24 cellular contexts compared by ENCODE assay signal in genomic region chr2:218060950-218061660, GRCh38. TPM values are rescaled to one million over a fixed set of nuclear protein-coding genes. Genes with fewer than 3 reads are reported as not detected.
DNase-seq lines count a peak whose midpoint lies in the region; ATAC-seq, FAIRE-seq and TF ChIP-seq lines count a peak whose summit lies in the region.
"Had no signal": no experiment of that assay in that cellular context is flagged by ENCODE, and none has a peak within 500 bp of the region (broad histone marks: within the 10 kb centered on the region; RNA-seq: fewer than 3 reads in every experiment).

No MANE protein-coding gene starts in this region.

- peaks cover 75% of the 10 kb centered on the region for H3K36me3 Mint-ChIP-seq in dendritic cell treated with granulocyte-macrophage colony-stimulating factor and Interleukin-4, amounts not matched to agents 40 ng/mL and 50 ng/mL, for 4 days (ENCODE audit: low read depth)
- no peaks in the 10 kb centered on the region for H3K36me3 Mint-ChIP-seq in osteocyte (ENCODE audit: unreplicated experiment)
- H3K36me3 Mint-ChIP-seq: CD8-positive, alpha-beta T cell had no signal

- TF ChIP-seq RAD21 in HepG2 (CRISPR knock-in tag; IDR thresholded peaks at IDR 0.05): no peak

- H3K27ac ChIP-seq in HepG2 (ENCODE audit: extremely low read length, insufficient read depth, low read length) (no peak overlapping the region), right lobe of liver (no peak overlapping the region)
- H3K27ac ChIP-seq: 22Rv1; BLaER1 treated with 17β-estradiol and CSF1 and Interleukin-3, amounts not matched to agents 10 nM and 100 nM had no signal

- H3K79me2 ChIP-seq in HepG2 (ENCODE audit: insufficient read depth, low read length): no peaks in the 10 kb centered on the region

- FAIRE-seq in HepG2 (lab: Jason Lieb, UNC): no peak
- FAIRE-seq: A204.1, GM12878, GM18507 had no signal

- H3K27me3 ChIP-seq in HepG2 (ENCODE audit: control insufficient read depth in 1 of 2, insufficient read depth in 2 of 2, low read length in 2 of 2) (peaks cover 10 to 67% of the 10 kb centered on the region in 2 experiments; a peak in 3 of 5 replicates), right lobe of liver (no peaks in the 10 kb centered on the region)
- H3K27me3 ChIP-seq: BE2C; BLaER1 treated with 17β-estradiol and CSF1 and Interleukin-3, amounts not matched to agents 10 nM and 100 nM had no signal

- no peak for DNase-seq in HepG2 (ENCODE audit: low spot score)
- DNase-seq in right lobe of liver: no peak
- peak; percentile 49 for DNase-seq in osteocyte (ENCODE audit: extremely low spot score, unreplicated experiment)
- no peak for DNase-seq in NCI-H774 (lab: John Stamatoyannopoulos, UW)
- no peak for DNase-seq in DMS79 treated with DMSO at 0.1 percent for 48 hours (lab: John Stamatoyannopoulos, UW)
- DNase-seq: AML-193; BE2C; Caco-2; CD8-positive, alpha-beta T cell; DMS153; EL; GDM1; H9 had no signal

- intact Hi-C loops in HepG2 (cut with micrococcal nuclease; ENCODE audit: unreplicated experiment): no loop called here
- intact Hi-C loops in right lobe of liver (cut with DNase I): no loop called here
- intact Hi-C loops in dendritic cell treated with granulocyte-macrophage colony-stimulating factor and Interleukin-4, amounts not matched to agents 40 ng/mL and 50 ng/mL, for 4 days (cut with micrococcal nuclease): no loop called here

- no TSS peak for BruUV-seq in HepG2 (replicated peaks; lab: Mats Ljungman, UMichigan)

- ATAC-seq in HepG2 (no peak), right lobe of liver (no peak), HG03342 (IDR thresholded peaks at IDR 0.05; ENCODE audit: unreplicated experiment) (no peak)
- ATAC-seq: CD8-positive, alpha-beta T cell; GM12878; GM23338; HCT116 had no signal

- no peak overlapping the region for H3K4me2 ChIP-seq in HepG2 (ENCODE audit: low read depth, low read length)
- H3K4me2 ChIP-seq: BLaER1 treated with 17β-estradiol and CSF1 and Interleukin-3, amounts not matched to agents 10 nM and 100 nM; GM23338 had no signal

- TF ChIP-seq EP300 in HepG2 (IDR thresholded peaks at IDR 0.05; ENCODE audit: low read depth in 2 of 2, low read length in 2 of 2) (no peak), HepG2 (CRISPR knock-in tag; IDR thresholded peaks at IDR 0.05; ENCODE audit: borderline replicate concordance) (no peak)

- H3K9ac ChIP-seq in HepG2 (ENCODE audit: insufficient read depth, low read depth, low read length): no peak overlapping the region
- H3K9ac ChIP-seq: BLaER1 treated with 17β-estradiol and CSF1 and Interleukin-3, amounts not matched to agents 10 nM and 100 nM had no signal

- H3K36me3 ChIP-seq in HepG2 (replicated peaks in 1 of 2; ENCODE audit: control insufficient read depth in 1 of 2, insufficient read depth in 2 of 2, low read length in 2 of 2) (no peaks in the 10 kb centered on the region), right lobe of liver (no peaks in the 10 kb centered on the region)
- H3K36me3 ChIP-seq: BE2C; BLaER1 treated with 17β-estradiol and CSF1 and Interleukin-3, amounts not matched to agents 10 nM and 100 nM had no signal

- no peak for TF ChIP-seq POLR2A in HepG2 (IDR thresholded peaks at IDR 0.05; ENCODE audit: insufficient read depth in 1 of 2, low read depth in 2 of 2, low read length in 2 of 2)
- TF ChIP-seq POLR2A in right lobe of liver (IDR thresholded peaks at IDR 0.05): no peak

- no peaks in the 10 kb centered on the region for H3K9me3 Mint-ChIP-seq in dendritic cell treated with granulocyte-macrophage colony-stimulating factor and Interleukin-4, amounts not matched to agents 40 ng/mL and 50 ng/mL, for 4 days
- H3K9me3 Mint-ChIP-seq in osteocyte (ENCODE audit: unreplicated experiment): no peaks in the 10 kb centered on the region
- H3K9me3 Mint-ChIP-seq: CD8-positive, alpha-beta T cell; GM23338; H9 had no signal

- no peaks in the 10 kb centered on the region for H4K20me1 ChIP-seq in HepG2 (ENCODE audit: insufficient read depth, low read length)
- H4K20me1 ChIP-seq: BLaER1 treated with 17β-estradiol and CSF1 and Interleukin-3, amounts not matched to agents 10 nM and 100 nM had no signal

- H3K27ac Mint-ChIP-seq in dendritic cell treated with granulocyte-macrophage colony-stimulating factor and Interleukin-4, amounts not matched to agents 40 ng/mL and 50 ng/mL, for 4 days: peak overlapping the region; percentile 93
- H3K27ac Mint-ChIP-seq in osteocyte (ENCODE audit: unreplicated experiment): no peak overlapping the region
- H3K27ac Mint-ChIP-seq: CD8-positive, alpha-beta T cell; GM23338; H9 had no signal

- peak overlapping the region; percentile 52 for H3K4me3 Mint-ChIP-seq in dendritic cell treated with granulocyte-macrophage colony-stimulating factor and Interleukin-4, amounts not matched to agents 40 ng/mL and 50 ng/mL, for 4 days
- no peak overlapping the region for H3K4me3 Mint-ChIP-seq in osteocyte (ENCODE audit: unreplicated experiment)
- H3K4me3 Mint-ChIP-seq: CD8-positive, alpha-beta T cell; GM23338; H9 had no signal

- no peak for TF ChIP-seq CTCF in HepG2 (CRISPR knock-in tag; IDR thresholded peaks at IDR 0.05)
- TF ChIP-seq CTCF in right lobe of liver (IDR thresholded peaks at IDR 0.05): no peak
- no peak for TF ChIP-seq CTCF in osteocyte (IDR thresholded peaks at IDR 0.05)

- no peak overlapping the region for H2AFZ ChIP-seq in HepG2 (ENCODE audit: low read length)
- H2AFZ ChIP-seq: GM23338 had no signal

- peaks cover 74% of the 10 kb centered on the region for H3K4me1 Mint-ChIP-seq in dendritic cell treated with granulocyte-macrophage colony-stimulating factor and Interleukin-4, amounts not matched to agents 40 ng/mL and 50 ng/mL, for 4 days (ENCODE audit: low read depth)
- H3K4me1 Mint-ChIP-seq in osteocyte (ENCODE audit: unreplicated experiment): no peaks in the 10 kb centered on the region

- no peaks in the 10 kb centered on the region for H3K4me1 ChIP-seq in HepG2 (ENCODE audit: insufficient read depth, low read length)
- no peaks in the 10 kb centered on the region for H3K4me1 ChIP-seq in right lobe of liver
- H3K4me1 ChIP-seq: BE2C, Caco-2 had no signal

- 28% methylated on average over 7 of the region's 7 CpGs for WGBS in HepG2 (ENCODE audit: low lambda C conversion rate)
- WGBS in right lobe of liver (ENCODE audit: insufficient coverage, low coverage, low lambda C conversion rate, missing lambda C conversion rate): 83% methylated on average over 5 of the region's 7 CpGs

- H3K9me3 ChIP-seq in HepG2 (ENCODE audit: low read length) (no peaks in the 10 kb centered on the region), right lobe of liver (no peaks in the 10 kb centered on the region)
- H3K9me3 ChIP-seq: BE2C; BLaER1 treated with 17β-estradiol and CSF1 and Interleukin-3, amounts not matched to agents 10 nM and 100 nM; Caco-2 had no signal

- no peak overlapping the region for H3K4me3 ChIP-seq in HepG2 (replicated peaks in 1 of 3; ENCODE audit: insufficient read depth in 1 of 3, low read depth in 2 of 3, low read length in 3 of 3)
- no peak overlapping the region for H3K4me3 ChIP-seq in right lobe of liver
- H3K4me3 ChIP-seq: BLaER1 treated with 17β-estradiol and CSF1 and Interleukin-3, amounts not matched to agents 10 nM and 100 nM; GM12878; GM23338 had no signal

- in situ Hi-C loops in HepG2 (cut with HindIII; ENCODE audit: extremely low pct_ligation_motif_present, low pct_unique_long_range_greater_than_20kb): no loop called here

- CTCF ChIA-PET in HepG2 (lab: Yijun Ruan, JAX; ENCODE audit: low intra/inter-chr PET ratio, low total read pairs): no interaction called here

- H3K27me3 Mint-ChIP-seq in dendritic cell treated with granulocyte-macrophage colony-stimulating factor and Interleukin-4, amounts not matched to agents 40 ng/mL and 50 ng/mL, for 4 days: no peaks in the 10 kb centered on the region
- peaks cover 62% of the 10 kb centered on the region for H3K27me3 Mint-ChIP-seq in osteocyte (ENCODE audit: unreplicated experiment)

- POLR2A ChIA-PET in HepG2 (lab: Yijun Ruan, JAX): no interaction called here

RNA-seq across cellular contexts. Expression of gene RUFY4, which starts 7.9 kb away (rescaled TPM):
- total RNA-seq in HepG2 (2016; rRNA removed; fragmentation: Illumina TruSeq; extraction: Trizol): not detected in 2 replicates
- not detected in 2 replicates for total RNA-seq in HepG2 (2016; cell fraction: cytosol; rRNA removed; fragmentation: Illumina TruSeq; extraction: Trizol; ENCODE audit: low read depth)
- not detected in 2 replicates for total RNA-seq in HepG2 (2016; cell fraction: insoluble cytoplasmic fraction; rRNA removed; fragmentation: Illumina TruSeq; extraction: Trizol)
- not detected in 2 replicates for total RNA-seq in HepG2 (2016; cell fraction: membrane; rRNA removed; fragmentation: Illumina TruSeq; extraction: Trizol)
- not detected in 2 replicates for total RNA-seq in HepG2 (2016; cell fraction: nucleus; rRNA removed; fragmentation: Illumina TruSeq; extraction: Trizol)
- polyA plus RNA-seq in HepG2 (2011; rRNA removed): not detected in 2 replicates
- not detected in 2 replicates for polyA plus RNA-seq in HepG2 (2011; cell fraction: cytosol; rRNA removed)
- 0.05 and 0.19 TPM in 2 replicates for polyA plus RNA-seq in HepG2 (2011; cell fraction: nucleus; rRNA removed)
- not detected in 2 replicates for polyA plus RNA-seq in HepG2 (2012)
- not detected in 2 replicates for polyA plus RNA-seq in HepG2 (2016; cell fraction: cytosol; fragmentation: Illumina TruSeq; extraction: Trizol; ENCODE audit: low read depth)
- polyA plus RNA-seq in HepG2 (2016; cell fraction: insoluble cytoplasmic fraction; fragmentation: Illumina TruSeq; extraction: Trizol; ENCODE audit: low read depth): not detected in 2 replicates
- not detected in 2 replicates for polyA plus RNA-seq in HepG2 (2016; cell fraction: membrane; fragmentation: Illumina TruSeq; extraction: Trizol; ENCODE audit: low read depth)
- not detected in 2 replicates for polyA plus RNA-seq in HepG2 (2016; cell fraction: nucleus; fragmentation: Illumina TruSeq; extraction: Trizol; ENCODE audit: insufficient read depth, low read depth)
- 0.33 TPM in 1 of 2 replicates, not detected in the other for polyA minus RNA-seq in HepG2 (2011; rRNA and poly(A)+ RNA removed; ENCODE audit: low replicate concordance)
- polyA minus RNA-seq in HepG2 (2011; cell fraction: cytosol; rRNA and poly(A)+ RNA removed): not detected in 2 replicates
- not detected in 2 replicates for polyA minus RNA-seq in HepG2 (2011; cell fraction: nucleus; rRNA and poly(A)+ RNA removed)
- under 1 TPM in 3 of 6 experiments, not detected in 3; 0.11 to 0.55 (median 0.23) TPM for total RNA-seq in right lobe of liver
- total RNA-seq in osteocyte: not detected in 2 replicates
- total RNA-seq: Caco-2, GM23338, H4 had no signal
- polyA plus RNA-seq: AG04450 had no signal

RNA-seq across cellular contexts. Expression of gene TNS1, which starts 58.3 kb away (rescaled TPM):
- 1.9 TPM in 2 replicates for total RNA-seq in HepG2 (2016; rRNA removed; fragmentation: Illumina TruSeq; extraction: Trizol)
- 0.51 and 0.71 TPM in 2 replicates for total RNA-seq in HepG2 (2016; cell fraction: cytosol; rRNA removed; fragmentation: Illumina TruSeq; extraction: Trizol; ENCODE audit: low read depth)
- total RNA-seq in HepG2 (2016; cell fraction: insoluble cytoplasmic fraction; rRNA removed; fragmentation: Illumina TruSeq; extraction: Trizol): 1.1 and 1.7 TPM in 2 replicates
- 1.9 and 2.2 TPM in 2 replicates for total RNA-seq in HepG2 (2016; cell fraction: membrane; rRNA removed; fragmentation: Illumina TruSeq; extraction: Trizol)
- total RNA-seq in HepG2 (2016; cell fraction: nucleus; rRNA removed; fragmentation: Illumina TruSeq; extraction: Trizol): 3.7 and 4.7 TPM in 2 replicates
- polyA plus RNA-seq in HepG2 (2011; rRNA removed): 118 and 127 TPM in 2 replicates
- polyA plus RNA-seq in HepG2 (2011; cell fraction: cytosol; rRNA removed): 72.1 and 78.8 TPM in 2 replicates
- polyA plus RNA-seq in HepG2 (2011; cell fraction: nucleus; rRNA removed): 302 and 373 TPM in 2 replicates
- 63.6 and 87.8 TPM in 2 replicates for polyA plus RNA-seq in HepG2 (2012)
- 0.35 and 0.62 TPM in 2 replicates for polyA plus RNA-seq in HepG2 (2016; cell fraction: cytosol; fragmentation: Illumina TruSeq; extraction: Trizol; ENCODE audit: low read depth)
- polyA plus RNA-seq in HepG2 (2016; cell fraction: insoluble cytoplasmic fraction; fragmentation: Illumina TruSeq; extraction: Trizol; ENCODE audit: low read depth): 1.3 and 1.7 TPM in 2 replicates
- 0.73 and 0.90 TPM in 2 replicates for polyA plus RNA-seq in HepG2 (2016; cell fraction: membrane; fragmentation: Illumina TruSeq; extraction: Trizol; ENCODE audit: low read depth)
- 1.9 and 2.0 TPM in 2 replicates for polyA plus RNA-seq in HepG2 (2016; cell fraction: nucleus; fragmentation: Illumina TruSeq; extraction: Trizol; ENCODE audit: insufficient read depth, low read depth)
- polyA minus RNA-seq in HepG2 (2011; rRNA and poly(A)+ RNA removed; ENCODE audit: low replicate concordance): 3.6 and 445 TPM in 2 replicates
- 116 and 155 TPM in 2 replicates for polyA minus RNA-seq in HepG2 (2011; cell fraction: cytosol; rRNA and poly(A)+ RNA removed)
- 504 and 544 TPM in 2 replicates for polyA minus RNA-seq in HepG2 (2011; cell fraction: nucleus; rRNA and poly(A)+ RNA removed)
- total RNA-seq in right lobe of liver: 100 to 1,000 TPM in 3 of 6 experiments, 10 to 100 TPM in 3; 68.4 to 209 (median 99.2) TPM
- total RNA-seq in osteocyte: 80.8 and 82.5 TPM in 2 replicates
- total RNA-seq: CD8-positive, alpha-beta T cell had no signal

Comparison
In these comparisons a context has a peak if more than half of its experiments do, and no peak if none do; other contexts are left out.
1. RNA of gene TNS1, which starts 58.3 kb away (total RNA-seq): 68.4 to 209 TPM in right lobe of liver and 80.8 to 82.5 TPM in osteocyte; 0.51 to 4.7 TPM in HepG2; every median in the first group is over 10 times any median in the second.